8 cellular contexts compared by ENCODE assay signal in genomic region chr14:41607966-41608663, GRCh38. TPM values are rescaled to one million over a fixed set of nuclear protein-coding genes. Genes with fewer than 3 reads are reported as not detected.
A peak's percentile ranks its signal among the peaks of the same experiment; 100 is the strongest.
DNase-seq lines count a peak whose midpoint lies in the region; ATAC-seq and TF ChIP-seq lines count a peak whose summit lies in the region.

No MANE protein-coding gene starts in this region.

- H3K4me3 ChIP-seq in astrocyte of the cerebellum (ENCODE audit: low read depth, low read length) = peak overlapping the region; percentile 65
- peak overlapping the region; percentile 55 for H3K4me3 ChIP-seq in lower lobe of right lung
- peak overlapping the region; percentile 24 to 48 for H3K4me3 ChIP-seq in uterus

- intact Hi-C loops in Right ventricle myocardium superior (cut with DNase I) = no loop called here
- intact Hi-C loops in cardiac septum (cut with DNase I) = no loop called here
- intact Hi-C loops in lower lobe of right lung (cut with DNase I) = no loop called here
- intact Hi-C loops in uterus (cut with DNase I; ENCODE audit: low total_unique reads) = no loop called here

- DNase-seq in Right ventricle myocardium superior (peak; percentile 43), cardiac septum (ENCODE audit: low spot score) (no peak), astrocyte of the cerebellum (ENCODE audit: low read depth) (no peak), lower lobe of right lung (no peak), uterus (no peak), GM19238 (ENCODE audit: insufficient read length, low spot score) (no peak)
- no peak for DNase-seq in activated CD4-positive, alpha-beta T cell treated with anti-CD3 and anti-CD28 coated beads, Interleukin-2, amount 50 U/mL, for 1 hour

- TF ChIP-seq CTCF in astrocyte of the cerebellum (IDR thresholded peaks at IDR 0.05; ENCODE audit: low read depth, low read length, missing control alignments) = no peak
- no peak for TF ChIP-seq CTCF in lower lobe of right lung (IDR thresholded peaks at IDR 0.05)
- TF ChIP-seq CTCF in uterus (IDR thresholded peaks at IDR 0.05) = no peak

- ATAC-seq in Right ventricle myocardium superior (ENCODE audit: poor library complexity) (no peak), lower lobe of right lung (peak in 1 of 2 donors; percentile 32), esophagus mucosa (no peak)

- H3K9me3 ChIP-seq in lower lobe of right lung = no peaks in the 10 kb centered on the region
- no peaks in the 10 kb centered on the region for H3K9me3 ChIP-seq in uterus

- H3K36me3 ChIP-seq in lower lobe of right lung (no peaks in the 10 kb centered on the region), uterus (no peaks in the 10 kb centered on the region)

- H3K27me3 ChIP-seq in lower lobe of right lung (ENCODE audit: low read depth) (peaks cover 64% of the 10 kb centered on the region), uterus (peaks cover 0 to 11% of the 10 kb centered on the region in 2 donors)

- no peak for TF ChIP-seq POLR2A in uterus (IDR thresholded peaks at IDR 0.05)

- in situ Hi-C loops in astrocyte of the cerebellum (cut with HindIII; ENCODE audit: low sequenced_read_pairs) = no loop called here

- H3K27ac ChIP-seq in lower lobe of right lung (no peak overlapping the region), uterus (peak overlapping the region in 1 of 2 donors; percentile 67)

- H3K4me1 ChIP-seq in lower lobe of right lung = peaks cover 18% of the 10 kb centered on the region
- H3K4me1 ChIP-seq in uterus = peaks cover 0 to 6% of the 10 kb centered on the region in 2 donors

RNA-seq across cellular contexts. Expression of gene LRFN5, which starts 1.4 kb away (rescaled TPM):
- total RNA-seq in Right ventricle myocardium superior = 1.2 TPM
- total RNA-seq in cardiac septum = 0.35 TPM
- total RNA-seq in lower lobe of right lung = 1.3 TPM
- total RNA-seq in uterus = 10 to 100 TPM in 1 of 4 donors, 1 to 10 TPM in 2, under 1 TPM in 1; 0.26 to 45.1 (median 4.6) TPM
- total RNA-seq in esophagus mucosa = 0.20 TPM
